1 cellular context compared by ENCODE assay signal in the genomic region with DNA sequence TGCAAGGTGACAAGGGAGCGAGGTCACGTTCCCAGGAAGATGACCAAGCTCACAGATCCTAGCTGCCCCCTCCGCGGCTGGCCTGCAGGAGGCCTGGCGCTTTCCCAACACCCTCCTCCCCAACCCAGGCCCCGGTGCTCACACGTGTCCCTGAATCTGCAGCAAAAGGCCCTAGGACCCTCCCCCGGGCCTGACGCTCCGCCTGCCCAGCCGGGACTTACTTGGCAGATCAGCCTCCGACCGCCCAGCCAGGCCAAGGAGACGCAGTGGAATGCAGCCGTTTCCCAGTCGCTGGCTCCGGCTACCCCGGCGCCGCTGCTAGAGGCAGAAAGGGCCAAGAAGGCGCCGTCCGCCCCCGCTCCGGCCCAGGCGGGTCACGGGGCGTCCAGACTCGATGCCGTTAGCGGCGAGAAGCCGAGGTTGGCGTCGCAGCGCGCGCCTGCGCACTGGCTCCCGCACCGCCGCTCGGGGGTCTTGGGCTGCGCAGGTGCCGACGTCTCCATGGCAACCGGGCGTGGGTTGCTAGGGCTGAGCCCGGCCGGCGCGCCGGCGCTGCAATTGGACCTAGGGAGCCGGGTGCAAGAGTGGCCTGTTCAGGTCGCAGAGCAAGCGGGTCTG.
A peak's percentile ranks its signal among the peaks of the same experiment; 100 is the strongest.
TF ChIP-seq lines count a peak whose summit lies in the region.

TSS of gene PNMA8A (minus strand) at position 448 of the 618 bp plus-strand sequence. CDS start 528 bp downstream, outside the sequence.

TF ChIP-seq in K562, 482 proteins besides CTCF, POLR2A, EP300 and RAD21 (continued from another document and continues in another):
- TF ChIP-seq FOXM1 (IDR thresholded peaks at IDR 0.05; ENCODE audit: low read depth) (no peak), FOXM1 (CRISPR knock-in tag; IDR thresholded peaks at IDR 0.05; ENCODE audit: low read depth) (0 out of 2 replicates have a peak, but pooled peaks have one; percentile 46), SPI1 (IDR thresholded peaks at IDR 0.05; ENCODE audit: borderline replicate concordance, low read depth, low read length) (no peak), ARID1B (IDR thresholded peaks at IDR 0.05) (no peak), DMBX1 (CRISPR knock-in tag; IDR thresholded peaks at IDR 0.05; ENCODE audit: borderline replicate concordance) (no peak), ZFX (CRISPR knock-in tag; IDR thresholded peaks at IDR 0.05) (peak; percentile 93), MEF2A (IDR thresholded peaks at IDR 0.05; ENCODE audit: control insufficient read depth, low read depth, low read length) (no peak), BRD4 (IDR thresholded peaks at IDR 0.05) (peak; percentile 40; the same call in 1 of the 2 replicates), ZBTB12 (CRISPR knock-in tag; IDR thresholded peaks at IDR 0.05) (peak; percentile 62), ETV1 (tag; conservative IDR thresholded peaks at IDR 0.05; ENCODE audit: low read depth) (no peak), ZNF41 (CRISPR knock-in tag; conservative IDR thresholded peaks at IDR 0.05) (no peak), POU5F1 (IDR thresholded peaks at IDR 0.05; ENCODE audit: borderline replicate concordance, low read depth, low read length, partially characterized antibody) (no peak), GTF2E2 (tag; IDR thresholded peaks at IDR 0.05) (no peak), TCFL5 (CRISPR knock-in tag; conservative IDR thresholded peaks at IDR 0.05) (no peak), ZNF584 (CRISPR knock-in tag; IDR thresholded peaks at IDR 0.05; ENCODE audit: low read depth) (no peak), CCNT2 (IDR thresholded peaks at IDR 0.05; ENCODE audit: borderline replicate concordance, extremely low read depth, insufficient read length, low read depth, low read length) (peak; percentile 45), RNF2 (IDR thresholded peaks at IDR 0.05) (no peak; the same call in 1 of the 2 replicates), COPS2 (conservative IDR thresholded peaks at IDR 0.05) (no peak), ARHGAP35 (IDR thresholded peaks at IDR 0.05; ENCODE audit: partially characterized antibody) (no peak), STAT5B (CRISPR knock-in tag; IDR thresholded peaks at IDR 0.05) (no peak), TFAM (CRISPR knock-in tag; conservative IDR thresholded peaks at IDR 0.05) (no peak), STAT5A (IDR thresholded peaks at IDR 0.05; ENCODE audit: borderline replicate concordance, low read length) (no peak), ESRRB (CRISPR knock-in tag; IDR thresholded peaks at IDR 0.05; ENCODE audit: borderline replicate concordance) (no peak), IFI16 (CRISPR knock-in tag; IDR thresholded peaks at IDR 0.05) (no peak), ARID2 (IDR thresholded peaks at IDR 0.05) (no peak), SIX5 (IDR thresholded peaks at IDR 0.05; ENCODE audit: borderline replicate concordance in 1 of 2, insufficient read depth in 1 of 2, low read depth in 1 of 2, low read length in 2 of 2) (no peak; a peak in 1 of 4 replicates), ZNF143 (CRISPR knock-in tag; IDR thresholded peaks at IDR 0.05) (no peak), TFE3 (CRISPR knock-in tag; IDR thresholded peaks at IDR 0.05) (no peak), BMI1 (IDR thresholded peaks at IDR 0.05; ENCODE audit: low read length) (peak; percentile 40; the same call in 1 of the 2 replicates), GABPB1 (CRISPR knock-in tag; IDR thresholded peaks at IDR 0.05) (peak; percentile 51; the same call in 1 of the 2 replicates), KLF6 (CRISPR knock-in tag; IDR thresholded peaks at IDR 0.05; ENCODE audit: borderline replicate concordance) (no peak), LEF1 (IDR thresholded peaks at IDR 0.05) (no peak), E2F5 (CRISPR knock-in tag; IDR thresholded peaks at IDR 0.05) (0 out of 2 replicates have a peak, but pooled peaks have one; percentile 37), ZFPM2 (CRISPR knock-in tag; IDR thresholded peaks at IDR 0.05) (no peak), ZNF12 (CRISPR knock-in tag; IDR thresholded peaks at IDR 0.05) (0 out of 2 replicates have a peak, but pooled peaks have one; percentile 17), RBBP5 (IDR thresholded peaks at IDR 0.05; ENCODE audit: borderline replicate concordance, insufficient read depth, low read length, poor library complexity, severe bottlenecking) (peak; percentile 65), ZSCAN32 (CRISPR knock-in tag; IDR thresholded peaks at IDR 0.05) (no peak), NCOA2 (IDR thresholded peaks at IDR 0.05; ENCODE audit: partially characterized antibody in 2 of 2) (no peak), GABPB2 (CRISPR knock-in tag; conservative IDR thresholded peaks at IDR 0.05) (no peak)
- TF ChIP-seq, protein P1, sequence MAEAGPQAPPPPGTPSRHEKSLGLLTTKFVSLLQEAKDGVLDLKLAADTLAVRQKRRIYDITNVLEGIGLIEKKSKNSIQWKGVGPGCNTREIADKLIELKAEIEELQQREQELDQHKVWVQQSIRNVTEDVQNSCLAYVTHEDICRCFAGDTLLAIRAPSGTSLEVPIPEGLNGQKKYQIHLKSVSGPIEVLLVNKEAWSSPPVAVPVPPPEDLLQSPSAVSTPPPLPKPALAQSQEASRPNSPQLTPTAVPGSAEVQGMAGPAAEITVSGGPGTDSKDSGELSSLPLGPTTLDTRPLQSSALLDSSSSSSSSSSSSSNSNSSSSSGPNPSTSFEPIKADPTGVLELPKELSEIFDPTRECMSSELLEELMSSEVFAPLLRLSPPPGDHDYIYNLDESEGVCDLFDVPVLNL (CRISPR knock-in tag; IDR thresholded peaks at IDR 0.05; ENCODE audit: low read depth): no peak
- TF ChIP-seq, protein P2, sequence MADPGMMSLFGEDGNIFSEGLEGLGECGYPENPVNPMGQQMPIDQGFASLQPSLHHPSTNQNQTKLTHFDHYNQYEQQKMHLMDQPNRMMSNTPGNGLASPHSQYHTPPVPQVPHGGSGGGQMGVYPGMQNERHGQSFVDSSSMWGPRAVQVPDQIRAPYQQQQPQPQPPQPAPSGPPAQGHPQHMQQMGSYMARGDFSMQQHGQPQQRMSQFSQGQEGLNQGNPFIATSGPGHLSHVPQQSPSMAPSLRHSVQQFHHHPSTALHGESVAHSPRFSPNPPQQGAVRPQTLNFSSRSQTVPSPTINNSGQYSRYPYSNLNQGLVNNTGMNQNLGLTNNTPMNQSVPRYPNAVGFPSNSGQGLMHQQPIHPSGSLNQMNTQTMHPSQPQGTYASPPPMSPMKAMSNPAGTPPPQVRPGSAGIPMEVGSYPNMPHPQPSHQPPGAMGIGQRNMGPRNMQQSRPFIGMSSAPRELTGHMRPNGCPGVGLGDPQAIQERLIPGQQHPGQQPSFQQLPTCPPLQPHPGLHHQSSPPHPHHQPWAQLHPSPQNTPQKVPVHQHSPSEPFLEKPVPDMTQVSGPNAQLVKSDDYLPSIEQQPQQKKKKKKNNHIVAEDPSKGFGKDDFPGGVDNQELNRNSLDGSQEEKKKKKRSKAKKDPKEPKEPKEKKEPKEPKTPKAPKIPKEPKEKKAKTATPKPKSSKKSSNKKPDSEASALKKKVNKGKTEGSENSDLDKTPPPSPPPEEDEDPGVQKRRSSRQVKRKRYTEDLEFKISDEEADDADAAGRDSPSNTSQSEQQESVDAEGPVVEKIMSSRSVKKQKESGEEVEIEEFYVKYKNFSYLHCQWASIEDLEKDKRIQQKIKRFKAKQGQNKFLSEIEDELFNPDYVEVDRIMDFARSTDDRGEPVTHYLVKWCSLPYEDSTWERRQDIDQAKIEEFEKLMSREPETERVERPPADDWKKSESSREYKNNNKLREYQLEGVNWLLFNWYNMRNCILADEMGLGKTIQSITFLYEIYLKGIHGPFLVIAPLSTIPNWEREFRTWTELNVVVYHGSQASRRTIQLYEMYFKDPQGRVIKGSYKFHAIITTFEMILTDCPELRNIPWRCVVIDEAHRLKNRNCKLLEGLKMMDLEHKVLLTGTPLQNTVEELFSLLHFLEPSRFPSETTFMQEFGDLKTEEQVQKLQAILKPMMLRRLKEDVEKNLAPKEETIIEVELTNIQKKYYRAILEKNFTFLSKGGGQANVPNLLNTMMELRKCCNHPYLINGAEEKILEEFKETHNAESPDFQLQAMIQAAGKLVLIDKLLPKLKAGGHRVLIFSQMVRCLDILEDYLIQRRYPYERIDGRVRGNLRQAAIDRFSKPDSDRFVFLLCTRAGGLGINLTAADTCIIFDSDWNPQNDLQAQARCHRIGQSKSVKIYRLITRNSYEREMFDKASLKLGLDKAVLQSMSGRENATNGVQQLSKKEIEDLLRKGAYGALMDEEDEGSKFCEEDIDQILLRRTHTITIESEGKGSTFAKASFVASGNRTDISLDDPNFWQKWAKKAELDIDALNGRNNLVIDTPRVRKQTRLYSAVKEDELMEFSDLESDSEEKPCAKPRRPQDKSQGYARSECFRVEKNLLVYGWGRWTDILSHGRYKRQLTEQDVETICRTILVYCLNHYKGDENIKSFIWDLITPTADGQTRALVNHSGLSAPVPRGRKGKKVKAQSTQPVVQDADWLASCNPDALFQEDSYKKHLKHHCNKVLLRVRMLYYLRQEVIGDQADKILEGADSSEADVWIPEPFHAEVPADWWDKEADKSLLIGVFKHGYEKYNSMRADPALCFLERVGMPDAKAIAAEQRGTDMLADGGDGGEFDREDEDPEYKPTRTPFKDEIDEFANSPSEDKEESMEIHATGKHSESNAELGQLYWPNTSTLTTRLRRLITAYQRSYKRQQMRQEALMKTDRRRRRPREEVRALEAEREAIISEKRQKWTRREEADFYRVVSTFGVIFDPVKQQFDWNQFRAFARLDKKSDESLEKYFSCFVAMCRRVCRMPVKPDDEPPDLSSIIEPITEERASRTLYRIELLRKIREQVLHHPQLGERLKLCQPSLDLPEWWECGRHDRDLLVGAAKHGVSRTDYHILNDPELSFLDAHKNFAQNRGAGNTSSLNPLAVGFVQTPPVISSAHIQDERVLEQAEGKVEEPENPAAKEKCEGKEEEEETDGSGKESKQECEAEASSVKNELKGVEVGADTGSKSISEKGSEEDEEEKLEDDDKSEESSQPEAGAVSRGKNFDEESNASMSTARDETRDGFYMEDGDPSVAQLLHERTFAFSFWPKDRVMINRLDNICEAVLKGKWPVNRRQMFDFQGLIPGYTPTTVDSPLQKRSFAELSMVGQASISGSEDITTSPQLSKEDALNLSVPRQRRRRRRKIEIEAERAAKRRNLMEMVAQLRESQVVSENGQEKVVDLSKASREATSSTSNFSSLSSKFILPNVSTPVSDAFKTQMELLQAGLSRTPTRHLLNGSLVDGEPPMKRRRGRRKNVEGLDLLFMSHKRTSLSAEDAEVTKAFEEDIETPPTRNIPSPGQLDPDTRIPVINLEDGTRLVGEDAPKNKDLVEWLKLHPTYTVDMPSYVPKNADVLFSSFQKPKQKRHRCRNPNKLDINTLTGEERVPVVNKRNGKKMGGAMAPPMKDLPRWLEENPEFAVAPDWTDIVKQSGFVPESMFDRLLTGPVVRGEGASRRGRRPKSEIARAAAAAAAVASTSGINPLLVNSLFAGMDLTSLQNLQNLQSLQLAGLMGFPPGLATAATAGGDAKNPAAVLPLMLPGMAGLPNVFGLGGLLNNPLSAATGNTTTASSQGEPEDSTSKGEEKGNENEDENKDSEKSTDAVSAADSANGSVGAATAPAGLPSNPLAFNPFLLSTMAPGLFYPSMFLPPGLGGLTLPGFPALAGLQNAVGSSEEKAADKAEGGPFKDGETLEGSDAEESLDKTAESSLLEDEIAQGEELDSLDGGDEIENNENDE (IDR thresholded peaks at IDR 0.05; ENCODE audit: low read depth, low read length): no peak
- TF ChIP-seq, protein P3, sequence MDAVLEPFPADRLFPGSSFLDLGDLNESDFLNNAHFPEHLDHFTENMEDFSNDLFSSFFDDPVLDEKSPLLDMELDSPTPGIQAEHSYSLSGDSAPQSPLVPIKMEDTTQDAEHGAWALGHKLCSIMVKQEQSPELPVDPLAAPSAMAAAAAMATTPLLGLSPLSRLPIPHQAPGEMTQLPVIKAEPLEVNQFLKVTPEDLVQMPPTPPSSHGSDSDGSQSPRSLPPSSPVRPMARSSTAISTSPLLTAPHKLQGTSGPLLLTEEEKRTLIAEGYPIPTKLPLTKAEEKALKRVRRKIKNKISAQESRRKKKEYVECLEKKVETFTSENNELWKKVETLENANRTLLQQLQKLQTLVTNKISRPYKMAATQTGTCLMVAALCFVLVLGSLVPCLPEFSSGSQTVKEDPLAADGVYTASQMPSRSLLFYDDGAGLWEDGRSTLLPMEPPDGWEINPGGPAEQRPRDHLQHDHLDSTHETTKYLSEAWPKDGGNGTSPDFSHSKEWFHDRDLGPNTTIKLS (IDR thresholded peaks at IDR 0.05; ENCODE audit: borderline replicate concordance, low read depth): peak; percentile 75; the same call in 1 of the 2 replicates
